In the genomic region with DNA sequence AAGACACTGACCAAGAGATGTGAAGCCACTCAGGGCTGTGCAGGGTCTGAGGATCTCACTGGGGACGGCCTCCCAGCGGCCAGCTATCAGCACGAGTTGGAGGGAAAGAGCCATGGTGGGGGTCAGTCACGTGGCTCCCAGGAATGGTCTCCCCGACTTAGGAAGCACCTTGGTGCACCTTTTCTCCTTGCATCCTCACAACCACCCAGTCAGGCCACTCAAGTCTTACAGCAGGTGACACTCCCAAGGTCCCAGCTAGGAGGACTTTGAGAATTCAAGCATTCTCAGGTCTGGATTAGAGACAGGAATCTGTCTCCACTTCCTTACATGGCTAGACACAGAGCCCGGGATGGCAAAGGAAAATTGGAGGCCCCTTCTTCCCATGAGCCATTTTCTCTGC, we compare ENCODE assay signal across 22 cellular contexts. TPM values are rescaled to one million over a fixed set of nuclear protein-coding genes. Genes with fewer than 3 reads are reported as not detected.
DNase-seq lines count a peak whose midpoint lies in the region; ATAC-seq and TF ChIP-seq lines count a peak whose summit lies in the region.
"Had no signal": no experiment of that assay in that cellular context is flagged by ENCODE, and none has a peak within 500 bp of the region (broad histone marks: within the 10 kb centered on the region; RNA-seq: fewer than 3 reads in every experiment).

No MANE protein-coding gene starts in this region.

- H3K27ac ChIP-seq in BLaER1 treated with 17β-estradiol and CSF1 and Interleukin-3, amounts not matched to agents 10 nM and 100 nM = no peak overlapping the region; a peak in 1 of 22 replicates
- H3K27ac ChIP-seq: left lung, ovary, right lobe of liver, transverse colon had no signal

- H3K4me3 Mint-ChIP-seq in activated naive CD8-positive, alpha-beta T cell treated with anti-CD3 and anti-CD28 coated beads for 36 hours = no peak overlapping the region
- H3K4me3 Mint-ChIP-seq in nephron = peak overlapping the region; percentile 38 to 94 (median 70)
- H3K4me3 Mint-ChIP-seq in T-cell = peak overlapping the region in 1 of 3 donors; percentile 90
- H3K4me3 Mint-ChIP-seq: T-helper 17 cell had no signal

- H3K9ac ChIP-seq in BLaER1 treated with 17β-estradiol and CSF1 and Interleukin-3, amounts not matched to agents 10 nM and 100 nM = peak overlapping the region; percentile 80 to 94 (median 89); a peak in 20 of 22 replicates

- TF ChIP-seq CTCF in nephron (IDR thresholded peaks at IDR 0.05; ENCODE audit: unreplicated experiment in 3 of 3) (no peak), GM10266 (IDR thresholded peaks at IDR 0.05; ENCODE audit: control insufficient read depth, insufficient read depth, low read depth, missing control alignments) (no peak)

- POLR2A ChIA-PET in T-cell (lab: Charles Lee) = no interaction called here

- peak overlapping the region; percentile 13 for H3K27ac Mint-ChIP-seq in activated naive CD8-positive, alpha-beta T cell treated with anti-CD3 and anti-CD28 coated beads for 36 hours
- no peak overlapping the region for H3K27ac Mint-ChIP-seq in nephron
- no peak overlapping the region for H3K27ac Mint-ChIP-seq in T-cell

- no peaks in the 10 kb centered on the region for H3K9me3 ChIP-seq in BLaER1 treated with 17β-estradiol and CSF1 and Interleukin-3, amounts not matched to agents 10 nM and 100 nM (replicated peaks in 1 of 11)
- H3K9me3 ChIP-seq: HAP-1, left lung, MG63, mucosa of descending colon, ovary, right lobe of liver, transverse colon had no signal

- H3K27me3 ChIP-seq in BLaER1 treated with 17β-estradiol and CSF1 and Interleukin-3, amounts not matched to agents 10 nM and 100 nM = no peaks in the 10 kb centered on the region
- H3K27me3 ChIP-seq: left lung, MG63, ovary, right lobe of liver, transverse colon had no signal

- DNase-seq in activated naive CD8-positive, alpha-beta T cell treated with anti-CD3 and anti-CD28 coated beads for 36 hours = no peak
- DNase-seq in NCI-H69 (lab: John Stamatoyannopoulos, UW) (no peak), GM10266 (ENCODE audit: extremely low spot score) (no peak), T-cell (no peak)
- DNase-seq: Calu3; effector memory CD4-positive, alpha-beta T cell; left lung; MG63; mucosa of descending colon; NCI-H1436 treated with DMSO at 0.1 percent for 48 hours; NCI-H526; ovary; right lobe of liver; SHP77 treated with DMSO at 0.1 percent for 48 hours; stimulated activated naive CD4-positive, alpha-beta T cell; T-helper 17 cell; transverse colon had no signal

- peaks cover 30 to 54% (median 39%) of the 10 kb centered on the region in 10 experiments for H3K4me1 ChIP-seq in BLaER1 treated with 17β-estradiol and CSF1 and Interleukin-3, amounts not matched to agents 10 nM and 100 nM

- H4K20me1 ChIP-seq in BLaER1 treated with 17β-estradiol and CSF1 and Interleukin-3, amounts not matched to agents 10 nM and 100 nM = peaks cover 28 to 75% (median 65%) of the 10 kb centered on the region in 11 experiments; a peak in 21 of 22 replicates

- H3K4me1 Mint-ChIP-seq in activated naive CD8-positive, alpha-beta T cell treated with anti-CD3 and anti-CD28 coated beads for 36 hours = peaks cover 36% of the 10 kb centered on the region
- H3K4me1 Mint-ChIP-seq in nephron (peaks cover 29% of the 10 kb centered on the region), T-cell (peaks cover 44 to 52% (median 48%) of the 10 kb centered on the region in 3 donors)

- ATAC-seq in GM19452 (IDR thresholded peaks at IDR 0.05; ENCODE audit: unreplicated experiment) (no peak), T-cell (replicated peaks in 1 of 4) (no peak)
- ATAC-seq: left lung, mucosa of descending colon, right lobe of liver, T-helper 17 cell had no signal

- peaks cover 64 to 69% (median 67%) of the 10 kb centered on the region in 11 experiments for H3K36me3 ChIP-seq in BLaER1 treated with 17β-estradiol and CSF1 and Interleukin-3, amounts not matched to agents 10 nM and 100 nM
- H3K36me3 ChIP-seq: ovary had no signal

- CTCF ChIA-PET in T-cell (lab: Charles Lee) = no interaction called here

- H3K4me2 ChIP-seq in BLaER1 treated with 17β-estradiol and CSF1 and Interleukin-3, amounts not matched to agents 10 nM and 100 nM = peak overlapping the region; percentile 92 to 99 (median 96)

- peaks cover 47% of the 10 kb centered on the region for H3K36me3 Mint-ChIP-seq in activated naive CD8-positive, alpha-beta T cell treated with anti-CD3 and anti-CD28 coated beads for 36 hours
- H3K36me3 Mint-ChIP-seq in nephron (ENCODE audit: low read depth) = peaks cover 45% of the 10 kb centered on the region
- peaks cover 40% of the 10 kb centered on the region for H3K36me3 Mint-ChIP-seq in T-cell

- peak overlapping the region in 5 of 10 experiments; percentile 82 to 97 (median 88); a peak in 7 of 20 replicates for H3K4me3 ChIP-seq in BLaER1 treated with 17β-estradiol and CSF1 and Interleukin-3, amounts not matched to agents 10 nM and 100 nM
- H3K4me3 ChIP-seq: HAP-1, left lung, MG63, mucosa of descending colon, ovary, right lobe of liver, transverse colon had no signal

- H3K27me3 Mint-ChIP-seq in activated naive CD8-positive, alpha-beta T cell treated with anti-CD3 and anti-CD28 coated beads for 36 hours = no peaks in the 10 kb centered on the region
- H3K27me3 Mint-ChIP-seq in nephron (ENCODE audit: low read depth) (no peaks in the 10 kb centered on the region), T-cell (no peaks in the 10 kb centered on the region)
- H3K27me3 Mint-ChIP-seq: T-helper 17 cell had no signal

- TF ChIP-seq POLR2A in GM15510 (IDR thresholded peaks at IDR 0.05; ENCODE audit: borderline replicate concordance, extremely low read depth, insufficient read length) = peak; percentile 8

- no peaks in the 10 kb centered on the region for H3K9me3 Mint-ChIP-seq in activated naive CD8-positive, alpha-beta T cell treated with anti-CD3 and anti-CD28 coated beads for 36 hours
- H3K9me3 Mint-ChIP-seq in nephron = no peaks in the 10 kb centered on the region
- H3K9me3 Mint-ChIP-seq in T-cell = no peaks in the 10 kb centered on the region

RNA-seq across cellular contexts. Expression of a gene that starts 2.7 kb away (rescaled TPM):
- 100 to 1,000 TPM; 104 to 108 TPM for total RNA-seq in activated naive CD8-positive, alpha-beta T cell treated with anti-CD3 and anti-CD28 coated beads for 36 hours
- total RNA-seq in T-cell = 10 to 100 TPM; 35.8 to 77.4 (median 70.7) TPM

RNA-seq across cellular contexts. Expression of a gene that starts 5.9 kb away (rescaled TPM):
- 10 to 100 TPM; 65.0 to 65.4 TPM for total RNA-seq in activated naive CD8-positive, alpha-beta T cell treated with anti-CD3 and anti-CD28 coated beads for 36 hours
- 100 to 1,000 TPM in 4 of 5 donors, 10 to 100 TPM in 1; 99.9 to 111 (median 104) TPM for total RNA-seq in T-cell

RNA-seq across cellular contexts. Expression of a gene that starts 55.2 kb away (rescaled TPM):
- 10 to 100 TPM; 69.6 to 71.6 TPM for total RNA-seq in activated naive CD8-positive, alpha-beta T cell treated with anti-CD3 and anti-CD28 coated beads for 36 hours
- total RNA-seq in T-cell = 100 to 1,000 TPM; 155 to 302 (median 172) TPM
